Comparison of ENCODE assay signal across 11 cellular contexts in genomic region chr11:108551653-108552462, GRCh38. TPM values are rescaled to one million over a fixed set of nuclear protein-coding genes. Genes with fewer than 3 reads are reported as not detected.
A peak's percentile ranks its signal among the peaks of the same experiment; 100 is the strongest.
DNase-seq lines count a peak whose midpoint lies in the region; ATAC-seq and TF ChIP-seq lines count a peak whose summit lies in the region.
"Had no signal": no experiment of that assay in that cellular context is flagged by ENCODE, and none has a peak within 500 bp of the region (broad histone marks: within the 10 kb centered on the region; RNA-seq: fewer than 3 reads in every experiment).

No MANE protein-coding gene starts in this region.

- H3K27me3 ChIP-seq in neural progenitor cell, result no peaks in the 10 kb centered on the region
- no peaks in the 10 kb centered on the region for H3K27me3 ChIP-seq in tibial nerve
- H3K27me3 ChIP-seq: sigmoid colon had no signal

- no peak for TF ChIP-seq POLR2A in tibial nerve (IDR thresholded peaks at IDR 0.05)

- H3K36me3 ChIP-seq in neural progenitor cell (no peaks in the 10 kb centered on the region), tibial nerve (no peaks in the 10 kb centered on the region)
- H3K36me3 ChIP-seq: sigmoid colon had no signal

- WGBS in tibial nerve, 2 donors, result 35 to 37% methylated on average over 10 of the region's 10 CpGs

- peak overlapping the region; percentile 80 for H2AFZ ChIP-seq in neural progenitor cell (replicated peaks)

- no peaks in the 10 kb centered on the region for H3K36me3 Mint-ChIP-seq in neural progenitor cell

- H3K9me3 Mint-ChIP-seq in neural progenitor cell, result no peaks in the 10 kb centered on the region

- H3K4me3 Mint-ChIP-seq in neural progenitor cell, result no peak overlapping the region

- H3K4me1 Mint-ChIP-seq in neural progenitor cell, result peaks cover 16% of the 10 kb centered on the region

- H3K27ac ChIP-seq in neural progenitor cell (peak overlapping the region; percentile 26), tibial nerve (peak overlapping the region in 1 of 4 donors; percentile 22)
- H3K27ac ChIP-seq: sigmoid colon had no signal

- DNase-seq in CMK (ENCODE audit: low read depth) (peak; percentile 71), OCI-M1 (lab: John Stamatoyannopoulos, UW) (peak; percentile 77), fibroblast of gingiva (ENCODE audit: low read depth) (peak; percentile 34), neural progenitor cell (ENCODE audit: low spot score) (peak; percentile 32), HT-29 (ENCODE audit: low spot score) (no peak), tibial nerve (ENCODE audit: low spot score in 2 of 2) (no peak)
- DNase-seq: anterior cingulate cortex, foreskin melanocyte, sigmoid colon had no signal

- peaks cover 2% of the 10 kb centered on the region for H3K27me3 Mint-ChIP-seq in neural progenitor cell (ENCODE audit: insufficient read depth, low read depth)

- no peak for ATAC-seq in HG02884 (IDR thresholded peaks at IDR 0.05; ENCODE audit: unreplicated experiment)
- no peak for ATAC-seq in GM21526 (IDR thresholded peaks at IDR 0.05; ENCODE audit: low FRiP score, unreplicated experiment)

- H3K4me3 ChIP-seq in neural progenitor cell, result no peak overlapping the region
- no peak overlapping the region for H3K4me3 ChIP-seq in tibial nerve
- H3K4me3 ChIP-seq: sigmoid colon had no signal

- no peaks in the 10 kb centered on the region for H3K9me3 ChIP-seq in neural progenitor cell (ENCODE audit: low read depth)
- H3K9me3 ChIP-seq in tibial nerve, result no peaks in the 10 kb centered on the region
- H3K9me3 ChIP-seq: sigmoid colon had no signal

- H3F3A ChIP-seq in neural progenitor cell (ENCODE audit: low read depth), result no peaks in the 10 kb centered on the region

- TF ChIP-seq CTCF in neural progenitor cell (IDR thresholded peaks at IDR 0.05) (no peak), tibial nerve (IDR thresholded peaks at IDR 0.05) (no peak)

- no peaks in the 10 kb centered on the region for H3K79me2 ChIP-seq in neural progenitor cell (ENCODE audit: low read depth)

- H3K4me1 ChIP-seq in neural progenitor cell (peaks cover 12% of the 10 kb centered on the region), tibial nerve (peaks cover 0 to 6% (median 0%) of the 10 kb centered on the region in 4 donors)
- H3K4me1 ChIP-seq: sigmoid colon had no signal

- no peak overlapping the region for H3K9ac ChIP-seq in neural progenitor cell

- peak overlapping the region; percentile 93 for H3K27ac Mint-ChIP-seq in neural progenitor cell

- no peaks in the 10 kb centered on the region for H4K20me1 ChIP-seq in neural progenitor cell (ENCODE audit: low read depth)

- H3K4me2 ChIP-seq in neural progenitor cell, result peak overlapping the region; percentile 10

- TF ChIP-seq EP300 in tibial nerve (IDR thresholded peaks at IDR 0.05), result no peak

RNA-seq across cellular contexts. Expression of gene EXPH5, which starts 41.7 kb away (rescaled TPM):
- total RNA-seq in neural progenitor cell (ENCODE audit: low replicate concordance) (0.84 and 1.4 TPM in 2 replicates), tibial nerve (1 to 10 TPM; 2.4 to 5.4 (median 4.1) TPM)
- 9.8 and 10.6 TPM in 2 replicates for total RNA-seq in HT-29 (2014; rRNA removed; shearing (Covaris generic))

RNA-seq across cellular contexts. Expression of gene POGLUT3, which starts 53.7 kb away (rescaled TPM):
- total RNA-seq in neural progenitor cell (ENCODE audit: low replicate concordance) (19.3 and 27.3 TPM in 2 replicates), tibial nerve (10 to 100 TPM; 19.8 to 47.1 (median 36.8) TPM)
- total RNA-seq in HT-29 (2014; rRNA removed; shearing (Covaris generic)), result 6.8 and 7.8 TPM in 2 replicates

Comparison
In these comparisons a context has a peak if more than half of its experiments do, and no peak if none do; other contexts are left out.
1. DNase-seq: peak in CMK (single experiment), OCI-M1 (single experiment), fibroblast of gingiva (single experiment) and neural progenitor cell (single experiment); none in HT-29 (single experiment) and tibial nerve (0 of 2).